In the genomic region with DNA sequence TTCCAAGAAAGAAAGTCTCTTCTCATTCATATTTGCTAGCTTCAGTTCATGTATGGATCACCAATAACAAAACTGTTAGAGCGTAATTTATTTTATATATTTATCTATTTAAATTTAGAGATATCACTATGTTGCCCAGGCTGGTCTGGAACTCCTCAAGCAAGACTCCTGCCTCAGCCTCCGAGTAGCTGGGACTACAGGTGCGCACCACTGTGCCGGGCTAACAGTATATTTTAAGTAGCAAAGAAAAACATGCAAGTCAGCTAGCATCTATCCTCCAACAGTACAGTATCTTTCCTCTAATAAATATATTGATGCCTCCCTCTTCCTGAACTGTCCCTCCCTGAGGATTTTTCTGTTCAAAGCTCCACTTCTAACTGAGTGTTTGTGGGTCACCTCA, we compare ENCODE assay signal across 14 cellular contexts. TPM values are rescaled to one million over a fixed set of nuclear protein-coding genes. Genes with fewer than 3 reads are reported as not detected.
A peak's percentile ranks its signal among the peaks of the same experiment; 100 is the strongest.
DNase-seq lines count a peak whose midpoint lies in the region; ATAC-seq, FAIRE-seq and TF ChIP-seq lines count a peak whose summit lies in the region.
"Had no signal": no experiment of that assay in that cellular context is flagged by ENCODE, and none has a peak within 500 bp of the region (broad histone marks: within the 10 kb centered on the region; RNA-seq: fewer than 3 reads in every experiment).

No MANE protein-coding gene starts in this region.

- peak overlapping the region; percentile 87 for H3K27ac ChIP-seq in Karpas-422 (ENCODE audit: low read length)
- H3K27ac ChIP-seq in GM12878 (ENCODE audit: control insufficient read depth, insufficient read depth), result peak overlapping the region; percentile 79

- peaks cover 48% of the 10 kb centered on the region for H3K4me1 Mint-ChIP-seq in activated CD4-positive, alpha-beta T cell treated with anti-CD3 and anti-CD28 coated beads, Interleukin-2, amount 10 ng/mL, durations not matched to agents 7 days and 5 days
- peaks cover 7% of the 10 kb centered on the region for H3K4me1 Mint-ChIP-seq in progenitor cell of endocrine pancreas (ENCODE audit: low read depth)

- no peak for TF ChIP-seq POLR2A in GM12878 (IDR thresholded peaks at IDR 0.05; ENCODE audit: low read depth, low read length)

- H3K9ac ChIP-seq in Karpas-422 (ENCODE audit: low read length) (peak overlapping the region; percentile 54), GM12878 (ENCODE audit: control insufficient read depth, insufficient read depth, low read length) (peak overlapping the region; percentile 63)

- BruUV-seq in GM12878 (replicated peaks; lab: Mats Ljungman, UMichigan), result no TSS peak

- ATAC-seq in GM12878, result peak; percentile 6; the same call in 1 of the 3 replicates
- no peak for ATAC-seq in GM18909 (IDR thresholded peaks at IDR 0.05; ENCODE audit: poor library complexity, unreplicated experiment)
- ATAC-seq: left colon had no signal

- no peak for TF ChIP-seq RAD21 in GM12878 (IDR thresholded peaks at IDR 0.05; ENCODE audit: insufficient read depth, low read depth, low read length)

- peaks cover 18% of the 10 kb centered on the region for H3K36me3 Mint-ChIP-seq in activated CD4-positive, alpha-beta T cell treated with anti-CD3 and anti-CD28 coated beads, Interleukin-2, amount 10 ng/mL, durations not matched to agents 7 days and 5 days (ENCODE audit: low read depth)
- H3K36me3 Mint-ChIP-seq in progenitor cell of endocrine pancreas (ENCODE audit: insufficient read depth), result peaks cover 4% of the 10 kb centered on the region

- no peak for DNase-seq in activated CD4-positive, alpha-beta T cell treated with anti-CD3 and anti-CD28 coated beads, Interleukin-2, amount 10 ng/mL, durations not matched to agents 7 days and 5 days
- no peak for DNase-seq in activated CD4-positive, alpha-beta T cell treated with anti-CD3 and anti-CD28 coated beads for 48 hours
- DNase-seq in Karpas-422 (no peak), GM12878 (ENCODE audit: low read depth, low spot score) (no peak), progenitor cell of endocrine pancreas (ENCODE audit: low spot score, unreplicated experiment) (no peak), nucleus accumbens (lab: John Stamatoyannopoulos, UW) (no peak), frontal cortex (ENCODE audit: low spot score in 2 of 2) (no peak)
- DNase-seq: activated naive CD4-positive, alpha-beta T cell treated with Interleukin-2 at 50 U/mL for 16 hours; cerebellar nuclear complex; left colon; nephron progenitor cell had no signal

- H3K9me3 ChIP-seq in Karpas-422 (ENCODE audit: low read length), result no peaks in the 10 kb centered on the region
- H3K9me3 ChIP-seq in GM12878 (replicated peaks; ENCODE audit: control insufficient read depth, insufficient read depth, low read length), result no peaks in the 10 kb centered on the region; the same call in 2 of the 3 replicates

- no peaks in the 10 kb centered on the region for H4K20me1 ChIP-seq in Karpas-422 (ENCODE audit: insufficient read depth, low read depth, low read length)
- H4K20me1 ChIP-seq in GM12878 (ENCODE audit: control insufficient read depth, insufficient read depth), result no peaks in the 10 kb centered on the region

- 36% methylated on average over 4 of the region's 4 CpGs for WGBS in GM12878 (ENCODE audit: insufficient coverage, insufficient replicate concordance, low lambda C conversion rate, missing lambda C conversion rate)

- H3K4me1 ChIP-seq in Karpas-422 (ENCODE audit: low read length) (peaks cover 66% of the 10 kb centered on the region), GM12878 (ENCODE audit: control insufficient read depth, insufficient read depth, low read length) (peaks cover 39% of the 10 kb centered on the region)

- H3K4me3 Mint-ChIP-seq in activated CD4-positive, alpha-beta T cell treated with anti-CD3 and anti-CD28 coated beads, Interleukin-2, amount 10 ng/mL, durations not matched to agents 7 days and 5 days, result no peak overlapping the region
- no peak overlapping the region for H3K4me3 Mint-ChIP-seq in progenitor cell of endocrine pancreas (ENCODE audit: low read depth)
- H3K4me3 Mint-ChIP-seq: nephron progenitor cell had no signal

- RAD21 ChIA-PET in GM12878 (lab: Charles Lee; ENCODE audit: unreplicated experiment), result interaction anchor here (1.2 to 4.1 kb wide), 5 partner anchors 14 to 31 kb away, joined by 3 to 30 read pairs (median 8); partner anchors contain the start of gene INPP5B

- intact Hi-C loops in GM12878 (cut with micrococcal nuclease; ENCODE audit: unreplicated experiment), result no loop called here

- H3K4me2 ChIP-seq in Karpas-422 (ENCODE audit: low read depth, low read length, poor library complexity, severe bottlenecking) (peak overlapping the region; percentile 68), GM12878 (ENCODE audit: control insufficient read depth, insufficient read depth) (peak overlapping the region; percentile 72)

- H3K36me3 ChIP-seq in Karpas-422 (ENCODE audit: insufficient read depth, low read length) (no peaks in the 10 kb centered on the region), GM12878 (ENCODE audit: control insufficient read depth in 2 of 2, insufficient read depth in 2 of 2, low read length in 1 of 2) (no peaks in the 10 kb centered on the region; a peak in 2 of 4 replicates)

- H2AFZ ChIP-seq in Karpas-422 (ENCODE audit: low read length), result no peak overlapping the region
- no peak overlapping the region for H2AFZ ChIP-seq in GM12878 (ENCODE audit: control insufficient read depth, low read depth, low read length)

- H3K4me3 ChIP-seq in Karpas-422 (ENCODE audit: low read length), result peak overlapping the region; percentile 44; the same call in 1 of the 2 replicates
- H3K4me3 ChIP-seq in GM12878, result peak overlapping the region; percentile 52
- H3K4me3 ChIP-seq: skin epidermis had no signal

- CTCF ChIA-PET in activated CD4-positive, alpha-beta T cell treated with anti-CD3 and anti-CD28 coated beads, Interleukin-2, amount 10 ng/mL, durations not matched to agents 7 days and 5 days (lab: Charles Lee), result no interaction called here
- CTCF ChIA-PET in GM12878 (lab: Yijun Ruan, JAX), result interaction anchor here (0.9 to 1.8 kb wide), 7 partner anchors 16 to 117 kb away, joined by 3 to 6 read pairs (median 3); partner anchors contain the start of genes C1orf122, MTF1 and YRDC

- SMC1A ChIA-PET in GM12878 (lab: Charles Lee; ENCODE audit: uncharacterized antibody, unreplicated experiment), result interaction anchor here (1.1 to 3.8 kb wide), 4 partner anchors 11 to 79 kb away, joined by 3 to 25 read pairs (median 9); partner anchors contain the start of gene INPP5B

- no peaks in the 10 kb centered on the region for H3K9me2 ChIP-seq in Karpas-422 (replicated peaks; ENCODE audit: insufficient read depth, low read length)

- no peaks in the 10 kb centered on the region for H3K9me3 Mint-ChIP-seq in activated CD4-positive, alpha-beta T cell treated with anti-CD3 and anti-CD28 coated beads, Interleukin-2, amount 10 ng/mL, durations not matched to agents 7 days and 5 days
- no peaks in the 10 kb centered on the region for H3K9me3 Mint-ChIP-seq in progenitor cell of endocrine pancreas (ENCODE audit: low read depth)
- H3K9me3 Mint-ChIP-seq: nephron progenitor cell had no signal

- H3K79me2 ChIP-seq in Karpas-422 (ENCODE audit: low read length), result peaks cover 94% of the 10 kb centered on the region
- H3K79me2 ChIP-seq in GM12878 (ENCODE audit: control insufficient read depth, insufficient read depth, low read length), result peaks cover 86% of the 10 kb centered on the region

- no peak for FAIRE-seq in GM12878 (lab: Jason Lieb, UNC)
- no peak for FAIRE-seq in frontal cortex (lab: Jason Lieb, UNC)
- FAIRE-seq: HTR-8/SVneo had no signal

- POLR2A ChIA-PET in activated CD4-positive, alpha-beta T cell treated with anti-CD3 and anti-CD28 coated beads, Interleukin-2, amount 10 ng/mL, durations not matched to agents 7 days and 5 days (lab: Charles Lee), result no interaction called here
- POLR2A ChIA-PET in GM12878 (lab: Charles Lee), result interaction anchor here (0.6 to 3.7 kb wide), 3 partner anchors 24 to 61 kb away, joined by 4 to 23 read pairs (median 7); no protein-coding TSS in a partner anchor

- H3K27ac Mint-ChIP-seq in activated CD4-positive, alpha-beta T cell treated with anti-CD3 and anti-CD28 coated beads, Interleukin-2, amount 10 ng/mL, durations not matched to agents 7 days and 5 days, result peak overlapping the region; percentile 58
- H3K27ac Mint-ChIP-seq in progenitor cell of endocrine pancreas, result peak overlapping the region; percentile 9
- H3K27ac Mint-ChIP-seq: nephron progenitor cell had no signal

- in situ Hi-C loops in GM12878 (cut with MboI), result no loop called here

- H3K27me3 ChIP-seq in Karpas-422 (ENCODE audit: low read length), result no peaks in the 10 kb centered on the region
- no peaks in the 10 kb centered on the region for H3K27me3 ChIP-seq in GM12878 (replicated peaks in 1 of 2; ENCODE audit: control insufficient read depth in 2 of 2, insufficient read depth in 2 of 2, low read length in 1 of 2)

- TF ChIP-seq EP300 in GM12878 (IDR thresholded peaks at IDR 0.05; ENCODE audit: borderline replicate concordance in 1 of 2, control insufficient read depth in 1 of 2, low read depth in 2 of 2, low read length in 2 of 2), result no peak

- H3K27me3 Mint-ChIP-seq in activated CD4-positive, alpha-beta T cell treated with anti-CD3 and anti-CD28 coated beads, Interleukin-2, amount 10 ng/mL, durations not matched to agents 7 days and 5 days, result no peaks in the 10 kb centered on the region
- no peaks in the 10 kb centered on the region for H3K27me3 Mint-ChIP-seq in progenitor cell of endocrine pancreas

- no peak for TF ChIP-seq CTCF in GM12878 (IDR thresholded peaks at IDR 0.05 in 2 of 3, conservative IDR thresholded peaks at IDR 0.05 in 1 of 3; ENCODE audit: control insufficient read depth in 2 of 3, extremely low read depth in 1 of 3, insufficient read depth in 1 of 3, low read depth in 3 of 3, low read length in 3 of 3)
- TF ChIP-seq CTCF in progenitor cell of endocrine pancreas (IDR thresholded peaks at IDR 0.05; ENCODE audit: unreplicated experiment), result no peak

RNA-seq across cellular contexts. Expression of gene INPP5B, which starts 21.5 kb away (rescaled TPM):
- 10 to 100 TPM; 31.5 to 33.8 TPM for total RNA-seq in activated CD4-positive, alpha-beta T cell treated with anti-CD3 and anti-CD28 coated beads, Interleukin-2, amount 10 ng/mL, durations not matched to agents 7 days and 5 days
- 45.7 and 47.0 TPM in 2 replicates for total RNA-seq in Karpas-422 (2014; rRNA removed; shearing (Covaris generic); ENCODE audit: low replicate concordance)
- total RNA-seq in GM12878 (2013; cell fraction: nucleolus; rRNA removed), result 129 and 133 TPM in 2 replicates
- 38.5 and 46.2 TPM in 2 replicates for total RNA-seq in GM12878 (2014; rRNA removed)
- total RNA-seq in GM12878 (2014; rRNA removed; fragmentation: Illumina TruSeq; extraction: Trizol), result 28.8 and 28.9 TPM in 2 replicates
- 32.0 and 32.6 TPM in 2 replicates for total RNA-seq in GM12878 (2021)
- polyA plus RNA-seq in GM12878 (2011; ENCODE audit: low read depth), result 16.3 TPM
- polyA plus RNA-seq in GM12878 (2011; rRNA removed), result 45.0 and 54.4 TPM in 2 replicates
- polyA plus RNA-seq in GM12878 (2011; cell fraction: cytosol; rRNA removed), result 43.4 and 43.6 TPM in 2 replicates
- polyA plus RNA-seq in GM12878 (2011; cell fraction: nucleus; rRNA removed), result 73.7 and 81.6 TPM in 2 replicates
- 17.4 and 21.7 TPM in 2 replicates for polyA plus RNA-seq in GM12878 (2012)
- 25.0 and 27.1 TPM in 2 replicates for polyA plus RNA-seq in GM12878 (2014; fragmentation: Illumina TruSeq; extraction: Trizol)
- 10 to 100 TPM; 10.9 to 14.6 TPM for polyA plus RNA-seq in GM12878 (2014; fragmentation: Nextera tagmentation; extraction: Ambion mirVana)
- polyA plus RNA-seq in GM12878 (2014; rRNA removed), result 27.8 and 29.7 TPM in 2 replicates
- polyA plus RNA-seq in GM12878 (2016; fragmentation: Nextera tagmentation; extraction: Ambion mirVana), result 10 to 100 TPM; 18.3 to 22.2 TPM
- polyA minus RNA-seq in GM12878 (2011; rRNA and poly(A)+ RNA removed), result 50.5 and 57.4 TPM in 2 replicates
- polyA minus RNA-seq in GM12878 (2011; cell fraction: cytosol; rRNA and poly(A)+ RNA removed), result 16.6 and 20.0 TPM in 2 replicates
- polyA minus RNA-seq in GM12878 (2011; cell fraction: nucleus; rRNA and poly(A)+ RNA removed), result 32.5 and 63.1 TPM in 2 replicates
- total RNA-seq in progenitor cell of endocrine pancreas, result 21.1 and 21.9 TPM in 2 replicates
- 13.9 TPM for total RNA-seq in frontal cortex
